9 cellular contexts compared by ENCODE assay signal in genomic region chr20:64062276-64062595, GRCh38. TPM values are rescaled to one million over a fixed set of nuclear protein-coding genes. Genes with fewer than 3 reads are reported as not detected.
DNase-seq lines count a peak whose midpoint lies in the region; ATAC-seq and TF ChIP-seq lines count a peak whose summit lies in the region.
"Had no signal": no experiment of that assay in that cellular context is flagged by ENCODE, and none has a peak within 500 bp of the region (broad histone marks: within the 10 kb centered on the region; RNA-seq: fewer than 3 reads in every experiment).

No MANE protein-coding gene starts in this region.

- peak overlapping the region; percentile 88 for H3K4me3 ChIP-seq in cardiac muscle cell
- peak overlapping the region; percentile 81 to 92 (median 91) for H3K4me3 ChIP-seq in mammary epithelial cell (replicated peaks in 1 of 3; ENCODE audit: insufficient read depth in 1 of 3, low read depth in 2 of 3, low read length in 3 of 3)
- H3K4me3 ChIP-seq in mesendoderm (ENCODE audit: low read length), result no peak overlapping the region

- no peaks in the 10 kb centered on the region for H3K9me3 Mint-ChIP-seq in type B pancreatic cell

- dilution Hi-C loops in mammary epithelial cell (cut with HindIII; ENCODE audit: low sequenced_read_pairs), result no loop called here

- H3K4me1 ChIP-seq in cardiac muscle cell (ENCODE audit: low read depth) (peaks cover 10% of the 10 kb centered on the region), mammary epithelial cell (ENCODE audit: insufficient read depth, low read length) (peaks cover 52% of the 10 kb centered on the region), mesendoderm (ENCODE audit: control insufficient read depth, low read depth, low read length) (peaks cover 3% of the 10 kb centered on the region)

- CTCF ChIA-PET in mammary epithelial cell (lab: Charles Lee; ENCODE audit: low non-redundant PET), result no interaction called here

- H2BK5ac ChIP-seq in mesendoderm (ENCODE audit: low read length), result no peak overlapping the region

- H3K9ac ChIP-seq in mammary epithelial cell (ENCODE audit: insufficient read depth, low read length) (peak overlapping the region; percentile 63), mesendoderm (ENCODE audit: low read length) (peak overlapping the region; percentile 92)

- no peak for DNase-seq in cardiac muscle cell (ENCODE audit: low read depth in 1 of 2, low spot score in 1 of 2)
- DNase-seq in left ventricle myocardium superior, result no peak
- no peak for DNase-seq in mammary epithelial cell
- no peak for DNase-seq in mesendoderm
- no peak for DNase-seq in type B pancreatic cell (ENCODE audit: extremely low spot score, unreplicated experiment)
- DNase-seq in NCI-H1694 (lab: John Stamatoyannopoulos, UW), result no peak

- H3K4ac ChIP-seq in mesendoderm (ENCODE audit: low read depth, low read length), result no peak overlapping the region

- WGBS in mammary epithelial cell (ENCODE audit: low coverage, missing lambda C conversion rate), result 50% methylated on average over 4 of the region's 5 CpGs
- WGBS in mesendoderm (ENCODE audit: extremely low coverage, insufficient coverage, low lambda C conversion rate), result no CpG with 5 or more reads among the region's 5 CpGs

- no peaks in the 10 kb centered on the region for H3K27me3 ChIP-seq in cardiac muscle cell
- H3K27me3 ChIP-seq in mammary epithelial cell (ENCODE audit: insufficient read depth, low read length), result no peaks in the 10 kb centered on the region
- no peaks in the 10 kb centered on the region for H3K27me3 ChIP-seq in mesendoderm (ENCODE audit: insufficient read depth, low read length, poor library complexity)

- no peak overlapping the region for H2BK120ac ChIP-seq in mesendoderm (ENCODE audit: low read depth, low read length)

- peaks cover 21% of the 10 kb centered on the region for H3K4me1 Mint-ChIP-seq in type B pancreatic cell (ENCODE audit: unreplicated experiment)

- no peak overlapping the region for H3K27ac Mint-ChIP-seq in type B pancreatic cell

- no peak overlapping the region for H3K23ac ChIP-seq in mesendoderm (ENCODE audit: low read length)

- H3K18ac ChIP-seq in mesendoderm (ENCODE audit: low read length), result no peak overlapping the region

- peak overlapping the region; percentile 96 for H2AFZ ChIP-seq in mammary epithelial cell (ENCODE audit: low read depth, low read length)

- H4K20me1 ChIP-seq in mammary epithelial cell (ENCODE audit: insufficient read depth, low read length), result no peaks in the 10 kb centered on the region

- H3K9me3 ChIP-seq in cardiac muscle cell (ENCODE audit: low read depth), result no peaks in the 10 kb centered on the region
- H3K9me3 ChIP-seq in mammary epithelial cell (replicated peaks; ENCODE audit: insufficient read depth, low read length), result no peaks in the 10 kb centered on the region

- peak overlapping the region; percentile 90 for H4K8ac ChIP-seq in mesendoderm (ENCODE audit: low read depth, low read length)

- H3K27ac ChIP-seq in cardiac muscle cell (peak overlapping the region; percentile 94), mammary epithelial cell (ENCODE audit: insufficient read depth, low read depth, low read length) (peak overlapping the region; percentile 48), mesendoderm (ENCODE audit: low read depth, low read length) (no peak overlapping the region)

- H3K79me2 ChIP-seq in mammary epithelial cell (ENCODE audit: insufficient read depth, low read length) (peaks cover 12% of the 10 kb centered on the region), mesendoderm (ENCODE audit: control insufficient read depth, insufficient read depth, low read length) (no peaks in the 10 kb centered on the region)

- no peak overlapping the region for H4K5ac ChIP-seq in mesendoderm (ENCODE audit: low read length)

- H2AK5ac ChIP-seq in mesendoderm (ENCODE audit: low read length), result peak overlapping the region; percentile 5

- BruUV-seq in mammary epithelial cell (replicated peaks; lab: Mats Ljungman, UMichigan), result TSS peak; percentile 54

- intact Hi-C loops in left ventricle myocardium superior (cut with micrococcal nuclease) (no loop called here), mammary epithelial cell (cut with micrococcal nuclease) (loop anchor here (2.0 to 5.0 kb wide), 2 partner anchors 81 to 105 kb away; partner anchors contain the start of genes PRPF6 and UCKL1)

- H2BK15ac ChIP-seq in mesendoderm (replicated peaks; ENCODE audit: low read depth), result no peak overlapping the region

- in situ Hi-C loops in mammary epithelial cell (cut with MboI; ENCODE audit: low sequenced_read_pairs in 2 of 2), result no loop called here

- H3K79me1 ChIP-seq in mesendoderm (ENCODE audit: low read length), result peaks cover 2% of the 10 kb centered on the region

- ATAC-seq in left ventricle myocardium superior (no peak), HG02759 (IDR thresholded peaks at IDR 0.05; ENCODE audit: unreplicated experiment) (no peak), GM18870 (IDR thresholded peaks at IDR 0.05; ENCODE audit: unreplicated experiment) (no peak)

- H3K36me3 ChIP-seq in cardiac muscle cell (no peaks in the 10 kb centered on the region), mammary epithelial cell (ENCODE audit: insufficient read depth, low read length) (no peaks in the 10 kb centered on the region), mesendoderm (ENCODE audit: control insufficient read depth, insufficient read depth, low read length) (no peaks in the 10 kb centered on the region)

- H3K56ac ChIP-seq in mesendoderm (ENCODE audit: low read length), result peak overlapping the region; percentile 96

- no peak for TF ChIP-seq CTCF in cardiac muscle cell (IDR thresholded peaks at IDR 0.05; ENCODE audit: low read depth, low read length)
- TF ChIP-seq CTCF in mammary epithelial cell (conservative IDR thresholded peaks at IDR 0.05 in 1 of 2, IDR thresholded peaks at IDR 0.05 in 1 of 2; ENCODE audit: extremely low read depth in 1 of 2, insufficient read depth in 1 of 2, low read depth in 1 of 2, low read length in 2 of 2), result no peak
- no peak for TF ChIP-seq CTCF in type B pancreatic cell (conservative IDR thresholded peaks at IDR 0.05)

- peaks cover 3% of the 10 kb centered on the region for H3K27me3 Mint-ChIP-seq in type B pancreatic cell

- H3K36me3 Mint-ChIP-seq in type B pancreatic cell, result no peaks in the 10 kb centered on the region

- peak overlapping the region; percentile 81 for H3K4me3 Mint-ChIP-seq in type B pancreatic cell

- H3K4me2 ChIP-seq in mammary epithelial cell (ENCODE audit: insufficient read depth, low read depth, low read length) (peak overlapping the region; percentile 98), mesendoderm (ENCODE audit: low read length) (no peak overlapping the region)

RNA-seq across cellular contexts. Expression of gene TCEA2, which starts 0.8 kb away (rescaled TPM):
- total RNA-seq in cardiac muscle cell (96.0 and 97.3 TPM in 2 replicates), left ventricle myocardium superior (35.6 TPM), mammary epithelial cell (10 to 100 TPM; 15.7 to 37.9 TPM), type B pancreatic cell (ENCODE audit: low replicate concordance) (33.4 and 73.3 TPM in 2 replicates)
- polyA plus RNA-seq in cardiac muscle cell (157 and 169 TPM in 2 replicates), mammary epithelial cell (15.6 TPM)
- polyA minus RNA-seq in mammary epithelial cell, result 26.4 TPM
- 29.9 TPM for polyA plus RNA-seq in mesendoderm (2013, experiment 1 of 2)
- polyA plus RNA-seq in mesendoderm (2013, experiment 2 of 2), result 30.7 TPM

RNA-seq across cellular contexts. Expression of gene SOX18, which starts 12.8 kb away (rescaled TPM):
- total RNA-seq in cardiac muscle cell, result 0.06 and 0.14 TPM in 2 replicates
- polyA plus RNA-seq in cardiac muscle cell, result 3.5 TPM in 1 of 2 replicates, not detected in the other
- 36.8 TPM for total RNA-seq in left ventricle myocardium superior
- under 1 TPM in 1 of 2 donors, not detected in 1; 0.16 TPM for total RNA-seq in mammary epithelial cell
- polyA plus RNA-seq in mammary epithelial cell, result not detected
- not detected for polyA minus RNA-seq in mammary epithelial cell
- polyA plus RNA-seq in mesendoderm (2013, experiment 1 of 2), result 2.0 TPM
- polyA plus RNA-seq in mesendoderm (2013, experiment 2 of 2), result 2.1 TPM
- 0.72 and 1.2 TPM in 2 replicates for total RNA-seq in type B pancreatic cell (ENCODE audit: low replicate concordance)

RNA-seq across cellular contexts. Expression of gene RGS19, which starts 17.1 kb away (rescaled TPM):
- total RNA-seq in cardiac muscle cell (12.3 and 14.1 TPM in 2 replicates), left ventricle myocardium superior (5.4 TPM), mammary epithelial cell (10 to 100 TPM in 1 of 2 donors, 1 to 10 TPM in 1; 9.5 to 15.9 TPM), type B pancreatic cell (ENCODE audit: low replicate concordance) (8.4 and 9.5 TPM in 2 replicates)
- polyA plus RNA-seq in cardiac muscle cell (9.0 and 12.9 TPM in 2 replicates), mammary epithelial cell (13.9 TPM)
- 8.8 TPM for polyA minus RNA-seq in mammary epithelial cell
- polyA plus RNA-seq in mesendoderm (2013, experiment 1 of 2), result 11.2 TPM
- 10.0 TPM for polyA plus RNA-seq in mesendoderm (2013, experiment 2 of 2)

RNA-seq across cellular contexts. Expression of gene OPRL1, which starts 17.6 kb away (rescaled TPM):
- total RNA-seq in cardiac muscle cell (5.3 and 9.6 TPM in 2 replicates), left ventricle myocardium superior (0.27 TPM), mammary epithelial cell (under 1 TPM; 0.38 to 0.50 TPM), type B pancreatic cell (ENCODE audit: low replicate concordance) (0.50 and 1.9 TPM in 2 replicates)
- polyA plus RNA-seq in cardiac muscle cell (2.1 and 2.9 TPM in 2 replicates), mammary epithelial cell (0.24 TPM)
- polyA minus RNA-seq in mammary epithelial cell, result 0.21 TPM
- polyA plus RNA-seq in mesendoderm (2013, experiment 1 of 2), result 0.07 TPM
- polyA plus RNA-seq in mesendoderm (2013, experiment 2 of 2), result 0.10 TPM

RNA-seq across cellular contexts. Expression of gene LKAAEAR1, which starts 22.0 kb away (rescaled TPM):
- total RNA-seq in cardiac muscle cell (0.21 and 5.6 TPM in 2 replicates), left ventricle myocardium superior (not detected), mammary epithelial cell (under 1 TPM in 1 of 2 donors, not detected in 1; 0.33 TPM), type B pancreatic cell (ENCODE audit: low replicate concordance) (not detected in 2 replicates)
- polyA plus RNA-seq in cardiac muscle cell (0.47 and 2.2 TPM in 2 replicates), mammary epithelial cell (0.15 TPM)
- not detected for polyA minus RNA-seq in mammary epithelial cell
- polyA plus RNA-seq in mesendoderm (2013, experiment 1 of 2), result 0.14 TPM
- polyA plus RNA-seq in mesendoderm (2013, experiment 2 of 2), result 0.04 TPM
- total RNA-seq: renal cortical epithelial cell had no signal

Comparison
In these comparisons a context has a peak if more than half of its experiments do, and no peak if none do; other contexts are left out.
1. RNA of gene SOX18, which starts 12.8 kb away (total RNA-seq): 36.8 TPM in left ventricle myocardium superior (single experiment); 0.72 to 1.2 TPM in type B pancreatic cell, 0.16 TPM in mammary epithelial cell and 0.06 to 0.14 TPM in cardiac muscle cell; every median in the first group is over 10 times any median in the second.